1 cellular context compared by ENCODE assay signal in genomic region chr1:205749826-205750682, GRCh38.
TF ChIP-seq lines count a peak whose summit lies in the region.

Gene NUCKS1, minus strand, starts transcription at chr1:205750182. Its CDS starts 209 bp downstream, at chr1:205749973.

TF ChIP-seq in K562, 482 proteins besides CTCF, POLR2A, EP300 and RAD21 (continued from another document and continues in another):
- TF ChIP-seq, protein P1, sequence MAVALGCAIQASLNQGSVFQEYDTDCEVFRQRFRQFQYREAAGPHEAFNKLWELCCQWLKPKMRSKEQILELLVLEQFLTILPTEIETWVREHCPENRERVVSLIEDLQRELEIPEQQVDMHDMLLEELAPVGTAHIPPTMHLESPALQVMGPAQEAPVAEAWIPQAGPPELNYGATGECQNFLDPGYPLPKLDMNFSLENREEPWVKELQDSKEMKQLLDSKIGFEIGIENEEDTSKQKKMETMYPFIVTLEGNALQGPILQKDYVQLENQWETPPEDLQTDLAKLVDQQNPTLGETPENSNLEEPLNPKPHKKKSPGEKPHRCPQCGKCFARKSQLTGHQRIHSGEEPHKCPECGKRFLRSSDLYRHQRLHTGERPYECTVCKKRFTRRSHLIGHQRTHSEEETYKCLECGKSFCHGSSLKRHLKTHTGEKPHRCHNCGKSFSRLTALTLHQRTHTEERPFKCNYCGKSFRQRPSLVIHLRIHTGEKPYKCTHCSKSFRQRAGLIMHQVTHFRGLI (CRISPR knock-in tag; IDR thresholded peaks at IDR 0.05), result no peak; the same call in none of the 2 replicates
- TF ChIP-seq CHD1 (IDR thresholded peaks at IDR 0.05; ENCODE audit: low read length), result peak; percentile 81
- 0 out of 2 replicates have a peak, but pooled peaks have one; percentile 58 for TF ChIP-seq ZNF668 (CRISPR knock-in tag; IDR thresholded peaks at IDR 0.05)
- TF ChIP-seq FOS (IDR thresholded peaks at IDR 0.05; ENCODE audit: extremely low read depth, insufficient read length), result peak; percentile 91
- TF ChIP-seq ZBED1 (IDR thresholded peaks at IDR 0.05), result peak; percentile 54; the same call in 1 of the 2 replicates
- no peak for TF ChIP-seq KDM2B (CRISPR knock-in tag; IDR thresholded peaks at IDR 0.05)
- TF ChIP-seq MNT (conservative IDR thresholded peaks at IDR 0.05), result peak; percentile 55 to 73; a peak in 3 of 4 replicates
- TF ChIP-seq, protein P2, sequence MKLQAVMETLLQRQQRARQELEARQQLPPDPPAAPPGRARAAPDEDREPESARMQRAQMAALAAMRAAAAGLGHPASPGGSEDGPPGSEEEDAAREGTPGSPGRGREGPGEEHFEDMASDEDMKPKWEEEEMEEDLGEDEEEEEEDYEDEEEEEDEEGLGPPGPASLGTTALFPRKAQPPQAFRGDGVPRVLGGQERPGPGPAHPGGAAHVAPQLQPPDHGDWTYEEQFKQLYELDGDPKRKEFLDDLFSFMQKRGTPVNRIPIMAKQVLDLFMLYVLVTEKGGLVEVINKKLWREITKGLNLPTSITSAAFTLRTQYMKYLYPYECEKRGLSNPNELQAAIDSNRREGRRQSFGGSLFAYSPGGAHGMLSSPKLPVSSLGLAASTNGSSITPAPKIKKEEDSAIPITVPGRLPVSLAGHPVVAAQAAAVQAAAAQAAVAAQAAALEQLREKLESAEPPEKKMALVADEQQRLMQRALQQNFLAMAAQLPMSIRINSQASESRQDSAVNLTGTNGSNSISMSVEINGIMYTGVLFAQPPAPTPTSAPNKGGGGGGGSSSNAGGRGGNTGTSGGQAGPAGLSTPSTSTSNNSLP (IDR thresholded peaks at IDR 0.05; ENCODE audit: borderline replicate concordance, low read depth, low read length), result no peak
- 0 out of 2 replicates have a peak, but pooled peaks have one; percentile 87 for TF ChIP-seq ZC3H4 (CRISPR knock-in tag; IDR thresholded peaks at IDR 0.05; ENCODE audit: borderline replicate concordance)
- no peak for TF ChIP-seq SRSF9 (IDR thresholded peaks at IDR 0.05; ENCODE audit: borderline replicate concordance, low read depth, low read length)
- TF ChIP-seq IFI16 (CRISPR knock-in tag; IDR thresholded peaks at IDR 0.05), result no peak
- no peak for TF ChIP-seq IRF1 (CRISPR knock-in tag; IDR thresholded peaks at IDR 0.05; ENCODE audit: borderline replicate concordance)
- no peak for TF ChIP-seq TARDBP (IDR thresholded peaks at IDR 0.05)
- TF ChIP-seq HMG20A (CRISPR knock-in tag; conservative IDR thresholded peaks at IDR 0.05), result no peak
- peak in 1 of 2 experiments; percentile 38; a peak in 2 of 4 replicates for TF ChIP-seq TBL1XR1 (IDR thresholded peaks at IDR 0.05; ENCODE audit: low read length in 2 of 2)
- TF ChIP-seq ZNF609 (CRISPR knock-in tag; IDR thresholded peaks at IDR 0.05; ENCODE audit: borderline replicate concordance), result 0 out of 2 replicates have a peak, but pooled peaks have one; percentile 37
- TF ChIP-seq HOMEZ (CRISPR knock-in tag; IDR thresholded peaks at IDR 0.05), result no peak
- TF ChIP-seq MCM7 (IDR thresholded peaks at IDR 0.05), result no peak
- TF ChIP-seq, protein P3, sequence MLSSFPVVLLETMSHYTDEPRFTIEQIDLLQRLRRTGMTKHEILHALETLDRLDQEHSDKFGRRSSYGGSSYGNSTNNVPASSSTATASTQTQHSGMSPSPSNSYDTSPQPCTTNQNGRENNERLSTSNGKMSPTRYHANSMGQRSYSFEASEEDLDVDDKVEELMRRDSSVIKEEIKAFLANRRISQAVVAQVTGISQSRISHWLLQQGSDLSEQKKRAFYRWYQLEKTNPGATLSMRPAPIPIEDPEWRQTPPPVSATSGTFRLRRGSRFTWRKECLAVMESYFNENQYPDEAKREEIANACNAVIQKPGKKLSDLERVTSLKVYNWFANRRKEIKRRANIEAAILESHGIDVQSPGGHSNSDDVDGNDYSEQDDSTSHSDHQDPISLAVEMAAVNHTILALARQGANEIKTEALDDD (IDR thresholded peaks at IDR 0.05), result no peak
- no peak for TF ChIP-seq HDAC2 (IDR thresholded peaks at IDR 0.05)
- TF ChIP-seq TGIF2 (CRISPR knock-in tag; IDR thresholded peaks at IDR 0.05), result no peak
- TF ChIP-seq HSF4 (CRISPR knock-in tag; IDR thresholded peaks at IDR 0.05; ENCODE audit: borderline replicate concordance), result 0 out of 2 replicates have a peak, but pooled peaks have one; percentile 46
- no peak for TF ChIP-seq MLX (CRISPR knock-in tag; conservative IDR thresholded peaks at IDR 0.05)
- TF ChIP-seq SMARCA4 (IDR thresholded peaks at IDR 0.05), result 0 out of 2 replicates have a peak, but pooled peaks have one; percentile 29
- no peak for TF ChIP-seq PHB (CRISPR knock-in tag; IDR thresholded peaks at IDR 0.05)
- no peak for TF ChIP-seq ZNF239 (CRISPR knock-in tag; IDR thresholded peaks at IDR 0.05)
- no peak for TF ChIP-seq THAP12 (CRISPR knock-in tag; IDR thresholded peaks at IDR 0.05)
- TF ChIP-seq, protein P4, sequence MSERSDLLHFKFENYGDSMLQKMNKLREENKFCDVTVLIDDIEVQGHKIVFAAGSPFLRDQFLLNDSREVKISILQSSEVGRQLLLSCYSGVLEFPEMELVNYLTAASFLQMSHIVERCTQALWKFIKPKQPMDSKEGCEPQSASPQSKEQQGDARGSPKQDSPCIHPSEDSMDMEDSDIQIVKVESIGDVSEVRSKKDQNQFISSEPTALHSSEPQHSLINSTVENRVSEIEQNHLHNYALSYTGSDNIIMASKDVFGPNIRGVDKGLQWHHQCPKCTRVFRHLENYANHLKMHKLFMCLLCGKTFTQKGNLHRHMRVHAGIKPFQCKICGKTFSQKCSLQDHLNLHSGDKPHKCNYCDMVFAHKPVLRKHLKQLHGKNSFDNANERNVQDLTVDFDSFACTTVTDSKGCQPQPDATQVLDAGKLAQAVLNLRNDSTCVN (CRISPR knock-in tag; IDR thresholded peaks at IDR 0.05), result 0 out of 2 replicates have a peak, but pooled peaks have one; percentile 45
- no peak; the same call in 1 of the 2 replicates for TF ChIP-seq ZBTB43 (CRISPR knock-in tag; IDR thresholded peaks at IDR 0.05)
- TF ChIP-seq SUPT5H (IDR thresholded peaks at IDR 0.05), result peak; percentile 73
- TF ChIP-seq REST (CRISPR knock-in tag; IDR thresholded peaks at IDR 0.05; ENCODE audit: low read depth), result peak; percentile 48; the same call in 1 of the 2 replicates
- no peak for TF ChIP-seq RFX7 (CRISPR knock-in tag; IDR thresholded peaks at IDR 0.05)
